In the genomic region with DNA sequence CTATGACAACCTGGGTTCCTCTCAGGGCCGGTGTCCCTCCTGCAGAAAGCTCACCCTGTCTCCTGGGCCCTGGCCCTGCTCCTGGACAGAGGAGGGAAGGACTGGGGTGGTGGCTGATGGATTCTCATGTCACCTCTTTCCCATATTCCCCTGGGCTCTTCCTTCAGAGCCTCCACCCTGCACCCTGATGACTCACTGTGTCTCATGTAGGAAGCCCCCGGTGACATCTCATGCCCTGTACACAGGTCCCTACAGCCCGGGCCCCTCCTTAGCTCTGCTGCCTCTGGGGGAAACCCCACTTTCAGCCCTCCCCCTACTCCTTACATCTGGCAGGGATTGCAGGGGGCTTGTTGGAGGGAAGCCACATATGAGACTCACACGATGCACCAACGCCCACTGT, we compare ENCODE assay signal across 8 cellular contexts.
DNase-seq lines count a peak whose midpoint lies in the region; ATAC-seq, FAIRE-seq and TF ChIP-seq lines count a peak whose summit lies in the region.
"Not testable (repeated sequence)": the region's sequence is repeated elsewhere in the genome, so short reads cannot be mapped to it uniquely, and the experiment has no call there.

No MANE protein-coding gene starts in this region.

- DNase-seq in HT1080 (ENCODE audit: low read depth) (peak; percentile 37), NCI-H82 (lab: John Stamatoyannopoulos, UW) (peak; percentile 54), keratinocyte (ENCODE audit: low read depth, low spot score) (peak; percentile 30)
- not testable (repeated sequence) for DNase-seq in RWPE1 (ENCODE audit: low spot score); trophoblast cell

- H3K14ac ChIP-seq in trophoblast cell (ENCODE audit: low read length) = not testable (repeated sequence)

- not testable (repeated sequence) for H4K8ac ChIP-seq in trophoblast cell (ENCODE audit: low read depth, low read length)

- H3K27ac ChIP-seq in BLaER1 treated with 17β-estradiol and CSF1 and Interleukin-3, amounts not matched to agents 10 nM and 100 nM; keratinocyte (ENCODE audit: control insufficient read depth, insufficient read depth, low read length); trophoblast cell (ENCODE audit: low read depth, low read length): not testable (repeated sequence)
- peak overlapping the region; percentile 95 for H3K27ac ChIP-seq in RWPE1

- H3K36me3 Mint-ChIP-seq in brain = not testable (repeated sequence)

- WGBS in trophoblast cell (ENCODE audit: extremely low coverage, insufficient coverage, insufficient read length) = no CpG with 5 or more reads among the region's 5 CpGs

- ATAC-seq in esophagus mucosa = peak; percentile 73

- not testable (repeated sequence) for H3K79me2 ChIP-seq in keratinocyte (ENCODE audit: control insufficient read depth, insufficient read depth, low read length); trophoblast cell (ENCODE audit: control insufficient read depth, insufficient read depth, low read length, poor library complexity)

- not testable (repeated sequence) for H3K79me1 ChIP-seq in trophoblast cell (ENCODE audit: low read length)

- not testable (repeated sequence) for H3K27me3 Mint-ChIP-seq in brain

- FAIRE-seq in keratinocyte (lab: Jason Lieb, UNC) = not testable (repeated sequence)

- H3K9me3 Mint-ChIP-seq in brain = not testable (repeated sequence)

- H3K18ac ChIP-seq in trophoblast cell (ENCODE audit: low read length) = not testable (repeated sequence)

- not testable (repeated sequence) for H4K20me1 ChIP-seq in BLaER1 treated with 17β-estradiol and CSF1 and Interleukin-3, amounts not matched to agents 10 nM and 100 nM; keratinocyte (ENCODE audit: control insufficient read depth, extremely low read depth, insufficient read depth, low read length)

- not testable (repeated sequence) for TF ChIP-seq CTCF in RWPE1 (conservative IDR thresholded peaks at IDR 0.05; ENCODE audit: low read depth); brain (conservative IDR thresholded peaks at IDR 0.05); keratinocyte (optimal IDR thresholded peaks at IDR 0.05 in 1 of 3, IDR thresholded peaks at IDR 0.05 in 1 of 3, conservative IDR thresholded peaks at IDR 0.05 in 1 of 3; ENCODE audit: extremely low read depth in 1 of 3, insufficient read depth in 2 of 3, low read length in 3 of 3)

- H3K4ac ChIP-seq in trophoblast cell (ENCODE audit: low read depth, low read length) = not testable (repeated sequence)

- not testable (repeated sequence) for H3K36me3 ChIP-seq in BLaER1 treated with 17β-estradiol and CSF1 and Interleukin-3, amounts not matched to agents 10 nM and 100 nM; keratinocyte (ENCODE audit: control insufficient read depth in 2 of 2, extremely low read depth in 1 of 2, insufficient read depth in 2 of 2, low read length in 2 of 2); trophoblast cell (ENCODE audit: control insufficient read depth in 1 of 2, insufficient read depth in 2 of 2, low read length in 2 of 2)

- H3K4me2 ChIP-seq in BLaER1 treated with 17β-estradiol and CSF1 and Interleukin-3, amounts not matched to agents 10 nM and 100 nM = peak overlapping the region; percentile 50 to 84 (median 73); a peak in 21 of 22 replicates
- not testable (repeated sequence) for H3K4me2 ChIP-seq in keratinocyte (ENCODE audit: control insufficient read depth, extremely low read depth, insufficient read depth, low read depth, low read length); trophoblast cell (ENCODE audit: low read length)

- not testable (repeated sequence) for H2AK5ac ChIP-seq in trophoblast cell (ENCODE audit: low read length)

- CTCF ChIA-PET in RWPE1 (lab: Yijun Ruan, JAX) = not testable (repeated sequence)

- POLR2A ChIA-PET in RWPE1 (lab: Yijun Ruan, JAX; ENCODE audit: low non-redundant PET) = not testable (repeated sequence)

- dilution Hi-C loops in keratinocyte (cut with MboI; ENCODE audit: extremely low pct_ligation_motif_present, low sequenced_read_pairs) = not testable (repeated sequence)

- not testable (repeated sequence) for H3K9me3 ChIP-seq in BLaER1 treated with 17β-estradiol and CSF1 and Interleukin-3, amounts not matched to agents 10 nM and 100 nM (replicated peaks in 1 of 11); keratinocyte (ENCODE audit: control insufficient read depth, low read depth, low read length); trophoblast cell (ENCODE audit: insufficient read depth, low read depth, low read length)

- not testable (repeated sequence) for H2BK5ac ChIP-seq in trophoblast cell (ENCODE audit: low read depth, low read length, poor library complexity)

- not testable (repeated sequence) for H4K12ac ChIP-seq in trophoblast cell (ENCODE audit: low read depth, low read length)

- not testable (repeated sequence) for H3K27me3 ChIP-seq in BLaER1 treated with 17β-estradiol and CSF1 and Interleukin-3, amounts not matched to agents 10 nM and 100 nM; keratinocyte (ENCODE audit: control insufficient read depth, extremely low read depth, insufficient read depth, low read length); trophoblast cell (ENCODE audit: insufficient read depth, low read length)

- not testable (repeated sequence) for H4K91ac ChIP-seq in trophoblast cell (ENCODE audit: low read depth, low read length)

- H2BK12ac ChIP-seq in trophoblast cell (ENCODE audit: low read length) = not testable (repeated sequence)

- H3K4me1 ChIP-seq in BLaER1 treated with 17β-estradiol and CSF1 and Interleukin-3, amounts not matched to agents 10 nM and 100 nM = peaks cover 20 to 59% (median 49%) of the 10 kb centered on the region in 10 experiments
- peaks cover 27% of the 10 kb centered on the region for H3K4me1 ChIP-seq in keratinocyte (ENCODE audit: control insufficient read depth, extremely low read depth, insufficient read depth, low read length)
- H3K4me1 ChIP-seq in trophoblast cell (ENCODE audit: control insufficient read depth in 1 of 2, insufficient read depth in 2 of 2, low read length in 2 of 2) = not testable (repeated sequence)

- H3K27ac Mint-ChIP-seq in brain = peak overlapping the region in 3 of 5 experiments; percentile 59 to 78 (median 69)

- H3K4me3 Mint-ChIP-seq in brain = peak overlapping the region in 1 of 5 experiments; percentile 28

- H2AFZ ChIP-seq in keratinocyte (ENCODE audit: control insufficient read depth, low read length); trophoblast cell (ENCODE audit: insufficient read depth, low read length, poor library complexity): not testable (repeated sequence)

- not testable (repeated sequence) for H2BK120ac ChIP-seq in trophoblast cell (ENCODE audit: insufficient read depth, low read length, poor library complexity)

- not testable (repeated sequence) for H3K4me3 ChIP-seq in BLaER1 treated with 17β-estradiol and CSF1 and Interleukin-3, amounts not matched to agents 10 nM and 100 nM; keratinocyte (ENCODE audit: control insufficient read depth in 2 of 3, extremely low read depth in 1 of 3, insufficient read depth in 2 of 3, low read depth in 1 of 3, low read length in 3 of 3)
- peak overlapping the region; percentile 23 for H3K4me3 ChIP-seq in trophoblast cell (ENCODE audit: low read depth, low read length)

- H3K4me1 Mint-ChIP-seq in brain = peaks cover 62% of the 10 kb centered on the region

- H3K23ac ChIP-seq in trophoblast cell (ENCODE audit: low read length) = not testable (repeated sequence)

- H3K9ac ChIP-seq in BLaER1 treated with 17β-estradiol and CSF1 and Interleukin-3, amounts not matched to agents 10 nM and 100 nM = 0 out of 22 replicates have a peak overlapping the region, but pooled peaks of 1 of the 11 experiments have one; percentile 24
- H3K9ac ChIP-seq in keratinocyte (ENCODE audit: control insufficient read depth, extremely low read depth, insufficient read depth, low read length); trophoblast cell (ENCODE audit: low read length): not testable (repeated sequence)

- H3K9me1 ChIP-seq in keratinocyte (ENCODE audit: control insufficient read depth, extremely low read depth, insufficient read depth, low read length) = not testable (repeated sequence)
